In genomic region chr22:46588279-46589140, GRCh38 we compare ENCODE assay signal across 10 cellular contexts. TPM values are rescaled to one million over a fixed set of nuclear protein-coding genes. Genes with fewer than 3 reads are reported as not detected.
DNase-seq lines count a peak whose midpoint lies in the region; ATAC-seq and TF ChIP-seq lines count a peak whose summit lies in the region.
"Had no signal": no experiment of that assay in that cellular context is flagged by ENCODE, and none has a peak within 500 bp of the region (broad histone marks: within the 10 kb centered on the region; RNA-seq: fewer than 3 reads in every experiment).

No MANE protein-coding gene starts in this region.

- intact Hi-C loops in mucosa of descending colon (cut with DNase I, micrococcal nuclease): no loop called here

- H3K27me3 ChIP-seq in HUES64 (ENCODE audit: insufficient read depth, low read length): no peaks in the 10 kb centered on the region

- H3K4me3 ChIP-seq in HUES64 (ENCODE audit: low read length) (no peak overlapping the region), mucosa of descending colon (no peak overlapping the region)

- H3K27me3 Mint-ChIP-seq in effector memory CD8-positive, alpha-beta T cell: no peaks in the 10 kb centered on the region
- H3K27me3 Mint-ChIP-seq: stimulated activated naive CD8-positive, alpha-beta T cell treated with anti-CD3 and anti-CD28 coated beads, Interleukin-15, Interleukin-2, amounts not matched to agents 100 ng/mL and 50 ng/mL, for 24 hours had no signal

- H3K36me3 ChIP-seq in HUES64 (ENCODE audit: insufficient read depth, low read length): no peaks in the 10 kb centered on the region
- no peaks in the 10 kb centered on the region for H3K36me3 ChIP-seq in mucosa of descending colon (ENCODE audit: low read depth)

- no peaks in the 10 kb centered on the region for H3K9me3 Mint-ChIP-seq in effector memory CD8-positive, alpha-beta T cell
- H3K9me3 Mint-ChIP-seq: stimulated activated naive CD8-positive, alpha-beta T cell treated with anti-CD3 and anti-CD28 coated beads, Interleukin-15, Interleukin-2, amounts not matched to agents 100 ng/mL and 50 ng/mL, for 24 hours had no signal

- no peak for ATAC-seq in effector memory CD8-positive, alpha-beta T cell (replicated peaks)
- ATAC-seq in mucosa of descending colon (peak; percentile 10), GM21360 (IDR thresholded peaks at IDR 0.05; ENCODE audit: unreplicated experiment) (no peak)

- H3K4me1 Mint-ChIP-seq in effector memory CD8-positive, alpha-beta T cell (ENCODE audit: low read depth in 2 of 2): peaks cover 24 to 35% of the 10 kb centered on the region in 2 donors

- 86% methylated on average over 29 of the region's 29 CpGs for WGBS in HUES64

- TF ChIP-seq CTCF in mucosa of descending colon (IDR thresholded peaks at IDR 0.05): no peak

- peak overlapping the region; percentile 36; the same call in 1 of the 2 replicates for H3K9ac ChIP-seq in HUES64 (ENCODE audit: low read depth, low read length)

- peak overlapping the region; percentile 79 to 90 for H3K27ac Mint-ChIP-seq in effector memory CD8-positive, alpha-beta T cell

- H3K4me1 ChIP-seq in HUES64 (ENCODE audit: insufficient read depth, low read length): peaks cover 6% of the 10 kb centered on the region
- H3K4me1 ChIP-seq in mucosa of descending colon (ENCODE audit: low read depth): peaks cover 51% of the 10 kb centered on the region

- H3K9me3 ChIP-seq in HUES64 (ENCODE audit: insufficient read depth, low read depth, low read length): no peaks in the 10 kb centered on the region
- no peaks in the 10 kb centered on the region for H3K9me3 ChIP-seq in mucosa of descending colon

- peak overlapping the region in 1 of 2 donors; percentile 79 for H3K4me3 Mint-ChIP-seq in effector memory CD8-positive, alpha-beta T cell

- H3K27ac ChIP-seq in HUES64 (ENCODE audit: low read depth, low read length): no peak overlapping the region

- H3K36me3 Mint-ChIP-seq in effector memory CD8-positive, alpha-beta T cell (ENCODE audit: insufficient read depth): peaks cover 3% of the 10 kb centered on the region

- DNase-seq in DMS79 (lab: John Stamatoyannopoulos, UW) (peak; percentile 32), mucosa of descending colon (peak; percentile 30 to 58 (median 37)), cerebellum (ENCODE audit: low spot score) (no peak), DMS53 treated with DMSO at 0.1 percent for 48 hours (lab: John Stamatoyannopoulos, UW; ENCODE audit: unreplicated experiment) (no peak)
- DNase-seq in effector memory CD8-positive, alpha-beta T cell: no peak
- no peak for DNase-seq in effector CD4-positive, alpha-beta T cell
- DNase-seq: stimulated activated CD4-positive, alpha-beta T cell treated with anti-CD3 and anti-CD28 coated beads, Interleukin-4, amount 100 ng/mL, for 24 hours had no signal

RNA-seq across cellular contexts. Expression of gene GRAMD4, which starts 31.7 kb away (rescaled TPM):
- polyA plus RNA-seq in HUES64 (2013, experiment 1 of 2): 13.7 TPM
- 12.7 TPM for polyA plus RNA-seq in HUES64 (2013, experiment 2 of 2)
- total RNA-seq in mucosa of descending colon (100 to 1,000 TPM; 114 to 203 (median 197) TPM), cerebellum (36.7 TPM)

RNA-seq across cellular contexts. Expression of gene CELSR1, which starts 51.1 kb away (rescaled TPM):
- 9.0 TPM for polyA plus RNA-seq in HUES64 (2013, experiment 1 of 2)
- polyA plus RNA-seq in HUES64 (2013, experiment 2 of 2): 10.1 TPM
- total RNA-seq in mucosa of descending colon (1 to 10 TPM; 1.9 to 4.2 (median 2.5) TPM), cerebellum (7.8 TPM)

Comparison
In these comparisons a context has a peak if more than half of its experiments do, and no peak if none do; other contexts are left out.
1. DNase-seq: peak in DMS79 (single experiment) and mucosa of descending colon (3 of 3); none in effector memory CD8-positive, alpha-beta T cell (0 of 3), cerebellum (single experiment), DMS53 treated with DMSO at 0.1 percent for 48 hours (single experiment) and effector CD4-positive, alpha-beta T cell (single experiment).